ENCODE assay signal across 18 cellular contexts in the genomic region with DNA sequence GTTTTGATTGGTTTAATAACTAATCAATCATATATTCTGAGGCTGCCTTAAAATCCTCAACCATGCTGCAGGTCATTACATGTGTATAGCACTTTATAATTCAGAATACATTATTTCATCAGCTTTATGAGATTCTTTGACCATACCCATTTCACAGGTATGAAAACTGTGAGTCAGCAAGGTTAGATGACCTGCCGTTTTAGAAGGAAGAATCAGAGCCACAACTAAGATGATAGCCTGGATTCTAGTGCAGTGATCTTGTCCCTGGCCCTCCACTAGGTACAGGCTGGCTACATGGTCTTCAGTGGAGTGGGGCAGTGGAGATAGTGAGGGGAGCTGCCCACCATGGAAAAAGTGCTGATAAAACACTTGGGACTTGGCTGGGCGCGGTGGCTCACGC.
DNase-seq lines count a peak whose midpoint lies in the region; ATAC-seq and TF ChIP-seq lines count a peak whose summit lies in the region.
"Had no signal": no experiment of that assay in that cellular context is flagged by ENCODE, and none has a peak within 500 bp of the region (broad histone marks: within the 10 kb centered on the region; RNA-seq: fewer than 3 reads in every experiment).

No MANE protein-coding gene starts in this region.

- H4K8ac ChIP-seq in trophoblast cell (ENCODE audit: low read depth, low read length): peak overlapping the region; percentile 43

- 83 to 93% methylated on average over 4 of the region's 4 CpGs for WGBS in endodermal cell (ENCODE audit: insufficient coverage in 1 of 2, insufficient read length in 1 of 2), 2 experiments
- no CpG with 5 or more reads among the region's 4 CpGs for WGBS in trophoblast cell (ENCODE audit: extremely low coverage, insufficient coverage, insufficient read length)

- H4K91ac ChIP-seq in trophoblast cell (ENCODE audit: low read depth, low read length): peak overlapping the region; percentile 81

- no peak overlapping the region for H3K4me3 ChIP-seq in endodermal cell (ENCODE audit: low read length)
- no peak overlapping the region for H3K4me3 ChIP-seq in trophoblast cell (ENCODE audit: low read depth, low read length)

- H3K4me2 ChIP-seq in trophoblast cell (ENCODE audit: low read length): no peak overlapping the region

- no peak for DNase-seq in Calu3
- DNase-seq in endodermal cell: no peak
- peak in 1 of 2 donors; percentile 12 for DNase-seq in trophoblast cell
- no peak for DNase-seq in GM19240 (ENCODE audit: insufficient read length, low spot score)
- DNase-seq in LoVo (ENCODE audit: low spot score): no peak
- no peak for DNase-seq in stimulated activated CD4-positive, alpha-beta T cell treated with anti-CD3 and anti-CD28 coated beads, Interleukin-12 subunit alpha, Interleukin-12 subunit beta, amount 100 ng/mL, for 4 hours
- DNase-seq: C1 segment of cervical spinal cord; CD8-positive, alpha-beta memory T cell; GOT3; Kasumi-1; MM.1S; NCI-H1092; NCI-H1436 treated with DMSO at 0.1 percent for 48 hours; NCI-H2029; Right ventricle myocardium superior; SW 1271 had no signal

- H3K9me3 ChIP-seq in endodermal cell (ENCODE audit: control insufficient read depth, low read length) (peaks cover 44% of the 10 kb centered on the region), trophoblast cell (ENCODE audit: insufficient read depth, low read depth, low read length) (peaks cover 2% of the 10 kb centered on the region)

- peak overlapping the region; percentile 96 for H2BK12ac ChIP-seq in trophoblast cell (ENCODE audit: low read length)

- CTCF ChIA-PET in Calu3 (lab: Charles Lee): interaction anchor here (1.8 kb wide), 1 partner anchor 13 kb away, joined by 5 read pairs; no protein-coding TSS in a partner anchor

- H4K12ac ChIP-seq in trophoblast cell (ENCODE audit: low read depth, low read length): peak overlapping the region; percentile 63

- H2AK5ac ChIP-seq in trophoblast cell (ENCODE audit: low read length): peak overlapping the region; percentile 31

- H3K36me3 ChIP-seq in endodermal cell (ENCODE audit: control insufficient read depth, insufficient read depth, low read length) (no peaks in the 10 kb centered on the region), trophoblast cell (ENCODE audit: control insufficient read depth in 1 of 2, insufficient read depth in 2 of 2, low read length in 2 of 2) (no peaks in the 10 kb centered on the region)

- peak overlapping the region; percentile 81 for H3K4ac ChIP-seq in trophoblast cell (ENCODE audit: low read depth, low read length)

- H3K9me3 Mint-ChIP-seq in Calu3 (ENCODE audit: low read depth, unreplicated experiment): peaks cover 11% of the 10 kb centered on the region
- no peaks in the 10 kb centered on the region for H3K9me3 Mint-ChIP-seq in IgD-negative memory B cell
- peaks cover 34% of the 10 kb centered on the region for H3K9me3 Mint-ChIP-seq in endodermal cell

- peaks cover 5% of the 10 kb centered on the region for H3K79me2 ChIP-seq in trophoblast cell (ENCODE audit: control insufficient read depth, insufficient read depth, low read length, poor library complexity)

- H3K27me3 Mint-ChIP-seq in Calu3 (ENCODE audit: unreplicated experiment) (no peaks in the 10 kb centered on the region), IgD-negative memory B cell (no peaks in the 10 kb centered on the region), endodermal cell (ENCODE audit: insufficient read depth) (peaks cover 3% of the 10 kb centered on the region)
- H3K27me3 Mint-ChIP-seq: CD8-positive, alpha-beta memory T cell had no signal

- peak overlapping the region; percentile 86 for H3K18ac ChIP-seq in trophoblast cell (ENCODE audit: low read length)

- H3K14ac ChIP-seq in trophoblast cell (ENCODE audit: low read length): peak overlapping the region; percentile 79

- no peak for ATAC-seq in GM18873 (IDR thresholded peaks at IDR 0.05; ENCODE audit: low FRiP score, unreplicated experiment)

- H2BK5ac ChIP-seq in trophoblast cell (ENCODE audit: low read depth, low read length, poor library complexity): peak overlapping the region; percentile 88

- H3K27ac ChIP-seq in endodermal cell (ENCODE audit: low read depth, low read length): no peak overlapping the region
- H3K27ac ChIP-seq in trophoblast cell (ENCODE audit: low read depth, low read length): peak overlapping the region; percentile 99

- H3K4me1 Mint-ChIP-seq in Calu3 (ENCODE audit: low read depth, unreplicated experiment): peaks cover 63% of the 10 kb centered on the region
- H3K4me1 Mint-ChIP-seq in IgD-negative memory B cell: peaks cover 15 to 38% (median 25%) of the 10 kb centered on the region in 3 donors
- H3K4me1 Mint-ChIP-seq in endodermal cell: peaks cover 41% of the 10 kb centered on the region

- H2AFZ ChIP-seq in trophoblast cell (ENCODE audit: insufficient read depth, low read length, poor library complexity): no peak overlapping the region

- intact Hi-C loops in Calu3 (cut with micrococcal nuclease; ENCODE audit: unreplicated experiment): no loop called here

- peaks cover 48% of the 10 kb centered on the region for H3K79me1 ChIP-seq in trophoblast cell (ENCODE audit: low read length)

- H3K27me3 ChIP-seq in endodermal cell (ENCODE audit: control insufficient read depth, insufficient read depth, low read length, poor library complexity, severe bottlenecking) (no peaks in the 10 kb centered on the region), trophoblast cell (ENCODE audit: insufficient read depth, low read length) (no peaks in the 10 kb centered on the region)

- H3K9ac ChIP-seq in endodermal cell (ENCODE audit: extremely low read depth, low read length, poor library complexity, severe bottlenecking) (no peak overlapping the region), trophoblast cell (ENCODE audit: low read length) (no peak overlapping the region)

- no peak overlapping the region for H3K23ac ChIP-seq in trophoblast cell (ENCODE audit: low read length)

- H3K4me1 ChIP-seq in endodermal cell (ENCODE audit: control insufficient read depth, insufficient read depth, low read length): peaks cover 12% of the 10 kb centered on the region
- H3K4me1 ChIP-seq in trophoblast cell (ENCODE audit: control insufficient read depth in 1 of 2, insufficient read depth in 2 of 2, low read length in 2 of 2): peaks cover 30 to 34% of the 10 kb centered on the region in 2 experiments

- BruUV-seq in Calu3 (replicated peaks; lab: Mats Ljungman, UMichigan): no TSS peak

- peak overlapping the region; percentile 63 for H2BK120ac ChIP-seq in trophoblast cell (ENCODE audit: insufficient read depth, low read length, poor library complexity)

- peaks cover 34% of the 10 kb centered on the region for H3K36me3 Mint-ChIP-seq in Calu3 (ENCODE audit: insufficient read depth, unreplicated experiment)
- peaks cover 13% of the 10 kb centered on the region for H3K36me3 Mint-ChIP-seq in IgD-negative memory B cell
- peaks cover 4% of the 10 kb centered on the region for H3K36me3 Mint-ChIP-seq in endodermal cell (ENCODE audit: low read depth)

- H3K4me3 Mint-ChIP-seq in Calu3 (ENCODE audit: low read depth, unreplicated experiment) (no peak overlapping the region), IgD-negative memory B cell (no peak overlapping the region), endodermal cell (no peak overlapping the region)
- H3K4me3 Mint-ChIP-seq: CD8-positive, alpha-beta memory T cell had no signal

- TF ChIP-seq CTCF in Calu3 (IDR thresholded peaks at IDR 0.05; ENCODE audit: unreplicated experiment) (no peak), endodermal cell (conservative IDR thresholded peaks at IDR 0.05) (no peak)

- H3K27ac Mint-ChIP-seq in Calu3 (ENCODE audit: unreplicated experiment) (peak overlapping the region; percentile 94), IgD-negative memory B cell (peak overlapping the region in 2 of 3 donors; percentile 53 to 65), endodermal cell (peak overlapping the region; percentile 68)
